ENCODE assay signal across 1 cellular context in the genomic region with DNA sequence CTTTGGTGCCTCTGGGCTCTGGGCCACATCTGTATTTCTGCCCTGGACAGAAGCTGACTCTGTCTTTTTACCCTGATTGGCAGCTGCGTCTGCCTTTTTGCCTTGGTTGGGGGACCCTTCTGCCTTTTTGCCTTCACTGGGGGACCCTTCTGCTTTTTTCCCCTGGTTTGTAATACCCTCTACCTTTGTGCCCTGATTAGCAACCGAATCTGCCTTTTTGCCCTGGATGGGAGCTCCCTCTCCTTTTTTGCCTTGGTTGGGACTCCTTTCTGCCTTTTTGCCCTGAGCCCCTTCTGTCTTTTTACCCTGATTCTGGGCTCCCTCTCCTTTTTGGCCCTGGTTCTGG.
TF ChIP-seq lines count a peak whose summit lies in the region.

No MANE protein-coding gene starts in this region.

TF ChIP-seq in WTC11, 78 proteins besides CTCF, POLR2A, EP300 and RAD21 (continued from another document):
- TF ChIP-seq, protein P1, sequence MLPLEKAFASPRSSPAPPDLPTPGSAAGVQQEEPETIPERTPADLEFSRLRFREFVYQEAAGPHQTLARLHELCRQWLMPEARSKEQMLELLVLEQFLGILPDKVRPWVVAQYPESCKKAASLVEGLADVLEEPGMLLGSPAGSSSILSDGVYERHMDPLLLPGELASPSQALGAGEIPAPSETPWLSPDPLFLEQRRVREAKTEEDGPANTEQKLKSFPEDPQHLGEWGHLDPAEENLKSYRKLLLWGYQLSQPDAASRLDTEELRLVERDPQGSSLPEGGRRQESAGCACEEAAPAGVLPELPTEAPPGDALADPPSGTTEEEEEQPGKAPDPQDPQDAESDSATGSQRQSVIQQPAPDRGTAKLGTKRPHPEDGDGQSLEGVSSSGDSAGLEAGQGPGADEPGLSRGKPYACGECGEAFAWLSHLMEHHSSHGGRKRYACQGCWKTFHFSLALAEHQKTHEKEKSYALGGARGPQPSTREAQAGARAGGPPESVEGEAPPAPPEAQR (CRISPR knock-in tag; IDR thresholded peaks at IDR 0.05), result no peak
- TF ChIP-seq, protein P2, sequence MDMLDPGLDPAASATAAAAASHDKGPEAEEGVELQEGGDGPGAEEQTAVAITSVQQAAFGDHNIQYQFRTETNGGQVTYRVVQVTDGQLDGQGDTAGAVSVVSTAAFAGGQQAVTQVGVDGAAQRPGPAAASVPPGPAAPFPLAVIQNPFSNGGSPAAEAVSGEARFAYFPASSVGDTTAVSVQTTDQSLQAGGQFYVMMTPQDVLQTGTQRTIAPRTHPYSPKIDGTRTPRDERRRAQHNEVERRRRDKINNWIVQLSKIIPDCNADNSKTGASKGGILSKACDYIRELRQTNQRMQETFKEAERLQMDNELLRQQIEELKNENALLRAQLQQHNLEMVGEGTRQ (CRISPR knock-in tag; IDR thresholded peaks at IDR 0.05), result no peak
- TF ChIP-seq ZBTB21 (CRISPR knock-in tag; IDR thresholded peaks at IDR 0.05; ENCODE audit: borderline replicate concordance), result no peak
- no peak for TF ChIP-seq OVOL2 (CRISPR knock-in tag; IDR thresholded peaks at IDR 0.05; ENCODE audit: borderline replicate concordance)
- TF ChIP-seq, protein P3, sequence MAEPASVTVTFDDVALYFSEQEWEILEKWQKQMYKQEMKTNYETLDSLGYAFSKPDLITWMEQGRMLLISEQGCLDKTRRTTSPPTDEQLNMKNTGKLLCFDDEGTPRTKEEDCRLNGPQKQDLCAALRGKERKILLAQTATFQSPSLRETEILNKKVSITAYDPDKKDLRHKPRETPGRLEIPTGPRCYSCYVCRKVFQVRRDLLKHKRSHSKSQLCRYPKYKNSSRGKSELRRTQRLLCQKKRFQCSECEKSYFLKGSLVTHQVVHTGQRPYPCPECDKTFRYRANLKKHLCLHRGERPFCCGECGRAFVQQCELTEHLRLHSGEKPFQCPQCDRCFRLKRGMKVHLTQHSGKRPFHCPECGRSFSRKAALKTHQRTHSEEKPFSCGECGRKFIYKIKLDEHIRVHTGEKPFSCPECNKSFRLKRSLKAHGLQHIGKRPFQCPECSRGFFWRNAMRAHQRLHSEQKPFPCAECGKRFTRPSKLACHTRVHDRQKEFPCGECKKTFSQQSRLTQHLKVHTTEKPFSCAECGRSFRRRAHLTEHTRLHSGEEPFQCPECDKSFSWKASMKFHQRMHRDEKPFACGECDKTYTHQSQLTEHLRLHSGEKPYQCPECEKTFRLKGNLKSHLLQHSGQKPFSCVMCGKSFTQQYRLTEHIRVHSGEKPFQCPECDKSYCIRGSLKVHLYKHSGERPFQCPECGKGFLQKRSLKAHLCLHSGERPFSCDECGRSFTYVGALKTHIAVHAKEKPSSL (CRISPR knock-in tag; conservative IDR thresholded peaks at IDR 0.05), result no peak
